ENCODE assay signal across 8 cellular contexts in the genomic region with DNA sequence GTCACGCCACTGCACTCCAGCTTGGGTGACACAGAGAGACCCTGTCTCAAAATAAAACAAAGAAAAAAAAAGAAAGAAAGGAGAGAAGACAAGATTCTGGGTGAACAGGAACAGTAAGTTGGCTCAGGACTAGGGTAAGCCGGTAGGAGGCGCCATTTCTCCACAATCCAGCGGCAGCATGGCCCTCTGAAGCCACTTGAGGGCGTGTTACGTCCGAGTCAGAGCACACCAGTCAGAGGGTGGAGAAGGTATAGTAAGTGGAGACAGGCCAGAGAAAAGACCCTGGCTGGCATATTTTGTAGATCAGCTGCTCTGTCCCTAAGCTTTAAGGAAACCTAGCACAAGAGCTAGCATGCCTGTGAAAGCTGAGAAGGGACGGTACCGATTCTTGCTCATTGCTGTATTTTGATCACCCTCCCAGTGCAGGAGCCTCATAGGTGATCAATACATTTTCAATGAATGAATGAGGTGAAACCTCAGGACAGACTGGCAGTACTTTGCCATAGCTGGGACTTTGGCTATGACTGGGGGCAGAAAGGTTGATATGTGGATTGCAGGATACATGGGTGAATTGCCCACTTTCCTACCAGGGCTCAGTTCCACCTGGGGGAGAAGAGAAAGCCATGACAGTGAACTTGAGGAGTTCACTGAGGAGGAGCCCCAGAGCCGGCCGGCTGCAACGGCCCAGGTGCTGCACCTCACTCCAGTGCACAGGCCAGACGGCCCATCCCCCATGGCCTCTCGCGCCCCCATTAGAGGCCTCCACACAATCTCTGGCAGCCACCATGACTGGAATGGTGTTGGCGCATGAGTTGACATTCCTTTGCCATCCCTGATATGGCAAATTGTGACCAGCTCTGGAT. TPM values are rescaled to one million over a fixed set of nuclear protein-coding genes. Genes with fewer than 3 reads are reported as not detected.
A peak's percentile ranks its signal among the peaks of the same experiment; 100 is the strongest.
DNase-seq lines count a peak whose midpoint lies in the region; ATAC-seq and TF ChIP-seq lines count a peak whose summit lies in the region.

No MANE protein-coding gene starts in this region.

- peaks cover 33% of the 10 kb centered on the region for H3K4me1 Mint-ChIP-seq in chondrocyte (ENCODE audit: low read depth)

- no peak overlapping the region for H3K27ac ChIP-seq in right lobe of liver

- TF ChIP-seq CTCF in chondrocyte (IDR thresholded peaks at IDR 0.05) (peak; percentile 100), right lobe of liver (IDR thresholded peaks at IDR 0.05) (peak; percentile 80 to 98 (median 91))

- H3K36me3 ChIP-seq in right lobe of liver = no peaks in the 10 kb centered on the region

- no peaks in the 10 kb centered on the region for H3K27me3 ChIP-seq in right lobe of liver

- WGBS in right lobe of liver (ENCODE audit: insufficient coverage, low coverage, low lambda C conversion rate, missing lambda C conversion rate) = 11% methylated on average over 12 of the region's 16 CpGs

- H3K27me3 Mint-ChIP-seq in chondrocyte (ENCODE audit: low read depth) = peaks cover 14% of the 10 kb centered on the region

- no peaks in the 10 kb centered on the region for H3K9me3 ChIP-seq in right lobe of liver

- H3K27ac Mint-ChIP-seq in chondrocyte (ENCODE audit: unreplicated experiment) = no peak overlapping the region

- no peaks in the 10 kb centered on the region for H3K36me3 Mint-ChIP-seq in chondrocyte (ENCODE audit: low read depth)

- DNase-seq in NCI-H1417 (lab: John Stamatoyannopoulos, UW) (peak; percentile 50 to 95 (median 83)), NCI-H1417 treated with DMSO at 0.1 percent for 48 hours (lab: John Stamatoyannopoulos, UW) (no peak), NCI-H510A treated with DMSO at 0.1 percent for 48 hours (lab: John Stamatoyannopoulos, UW) (peak; percentile 81), chondrocyte (ENCODE audit: low spot score) (no peak), right lobe of liver (peak; percentile 71 to 77 (median 75))
- peak; percentile 86 to 87 for DNase-seq in activated CD4-positive, alpha-beta T cell treated with anti-CD3 and anti-CD28 coated beads for 24 hours (ENCODE audit: low read depth in 2 of 2)
- peak; percentile 74 to 84 (median 82) for DNase-seq in stimulated activated CD4-positive, alpha-beta T cell treated with anti-CD3 and anti-CD28 coated beads, TNF-alpha, amount 100 ng/mL, for 48 hours (ENCODE audit: low read depth in 3 of 3)

- intact Hi-C loops in right lobe of liver (cut with DNase I) = no loop called here

- H3K4me1 ChIP-seq in right lobe of liver = no peaks in the 10 kb centered on the region

- H3K4me3 ChIP-seq in right lobe of liver = no peak overlapping the region

- H3K4me3 Mint-ChIP-seq in chondrocyte (ENCODE audit: unreplicated experiment) = no peak overlapping the region

- ATAC-seq in HG03354 (IDR thresholded peaks at IDR 0.05; ENCODE audit: poor library complexity, severe bottlenecking, unreplicated experiment) = peak; percentile 81
- ATAC-seq in right lobe of liver = peak; percentile 87 to 99 (median 92)

- H3K9me3 Mint-ChIP-seq in chondrocyte (ENCODE audit: low read depth) = no peaks in the 10 kb centered on the region

- TF ChIP-seq POLR2A in right lobe of liver (IDR thresholded peaks at IDR 0.05) = no peak

RNA-seq across cellular contexts. Expression of a gene that starts 23.5 kb away (rescaled TPM):
- total RNA-seq in chondrocyte (0.58 to 1.5 TPM (median 0.62 TPM) in 3 replicates), right lobe of liver (1 to 10 TPM in 3 of 6 experiments, under 1 TPM in 3; 0.18 to 3.0 (median 1.00) TPM)

RNA-seq across cellular contexts. Expression of a gene that starts 32.8 kb away (rescaled TPM):
- total RNA-seq in chondrocyte = 11.2 to 13.0 TPM (median 12.4 TPM) in 3 replicates
- total RNA-seq in right lobe of liver = 1 to 10 TPM; 4.3 to 5.8 (median 4.7) TPM

RNA-seq across cellular contexts. Expression of a gene that starts 38.8 kb away (rescaled TPM):
- total RNA-seq in chondrocyte (0.36 to 0.59 TPM (median 0.37 TPM) in 3 replicates), right lobe of liver (under 1 TPM in 4 of 6 experiments, not detected in 2; 0.15 to 0.42 (median 0.17) TPM)

Comparison
In these comparisons a context has a peak if more than half of its experiments do, and no peak if none do; other contexts are left out.
1. DNase-seq: peak in NCI-H1417 (3 of 3), NCI-H510A treated with DMSO at 0.1 percent for 48 hours (single experiment), activated CD4-positive, alpha-beta T cell treated with anti-CD3 and anti-CD28 coated beads for 24 hours (2 of 2), right lobe of liver (3 of 3) and stimulated activated CD4-positive, alpha-beta T cell treated with anti-CD3 and anti-CD28 coated beads, TNF-alpha, amount 100 ng/mL, for 48 hours (3 of 3); none in NCI-H1417 treated with DMSO at 0.1 percent for 48 hours (single experiment) and chondrocyte (single experiment).